In the genomic region with DNA sequence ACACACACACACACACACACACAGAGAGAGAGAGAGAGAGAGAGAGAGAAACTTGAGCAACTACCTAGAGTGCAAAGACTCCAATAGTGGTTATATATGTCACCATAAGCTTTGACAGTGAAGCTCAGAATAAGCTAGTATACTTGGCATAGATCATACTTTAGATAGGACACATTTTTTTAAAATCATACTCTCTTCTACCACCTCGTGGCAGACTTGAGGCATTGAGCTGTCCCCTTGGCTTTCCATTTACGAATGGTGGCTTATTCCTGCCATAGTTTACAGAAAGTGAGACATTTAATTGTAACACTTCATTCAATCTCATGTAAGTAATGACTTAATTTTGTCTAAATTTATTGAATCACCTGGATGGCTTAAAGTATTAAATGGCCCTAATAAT, we compare ENCODE assay signal across 8 cellular contexts.
A peak's percentile ranks its signal among the peaks of the same experiment; 100 is the strongest.
DNase-seq lines count a peak whose midpoint lies in the region; ATAC-seq lines count a peak whose summit lies in the region.

No MANE protein-coding gene starts in this region.

- no peaks in the 10 kb centered on the region for H3K36me3 Mint-ChIP-seq in naive thymus-derived CD8-positive, alpha-beta T cell

- H3K4me3 Mint-ChIP-seq in naive thymus-derived CD8-positive, alpha-beta T cell, result no peak overlapping the region

- no peak overlapping the region for H3K27ac Mint-ChIP-seq in naive thymus-derived CD8-positive, alpha-beta T cell

- no peaks in the 10 kb centered on the region for H3K9me3 Mint-ChIP-seq in naive thymus-derived CD8-positive, alpha-beta T cell

- peaks cover 2 to 10% (median 5%) of the 10 kb centered on the region in 5 donors for H3K27me3 Mint-ChIP-seq in naive thymus-derived CD8-positive, alpha-beta T cell

- ATAC-seq in GM18511 (IDR thresholded peaks at IDR 0.05; ENCODE audit: unreplicated experiment), result peak; percentile 97
- peak; percentile 90 for ATAC-seq in HG03066 (IDR thresholded peaks at IDR 0.05; ENCODE audit: low read depth, unreplicated experiment)
- ATAC-seq in naive thymus-derived CD8-positive, alpha-beta T cell, result no peak
- no peak for ATAC-seq in left cardiac atrium
- no peak for ATAC-seq in Right ventricle myocardium superior (ENCODE audit: poor library complexity)

- DNase-seq in AG20443 (ENCODE audit: low spot score) (peak; percentile 14), RKO (ENCODE audit: low spot score) (peak; percentile 61), iris pigment epithelial cell (ENCODE audit: low read depth) (peak; percentile 28), left cardiac atrium (no peak), Right ventricle myocardium superior (no peak)
- no peak for DNase-seq in naive thymus-derived CD8-positive, alpha-beta T cell

- no peaks in the 10 kb centered on the region for H3K4me1 Mint-ChIP-seq in naive thymus-derived CD8-positive, alpha-beta T cell

- intact Hi-C loops in left cardiac atrium (cut with DNase I), result no loop called here
- intact Hi-C loops in Right ventricle myocardium superior (cut with DNase I), result no loop called here

- POLR2A ChIA-PET in naive thymus-derived CD8-positive, alpha-beta T cell (lab: Charles Lee), result no interaction called here

Comparison
In these comparisons a context has a peak if more than half of its experiments do, and no peak if none do; other contexts are left out.
1. DNase-seq: peak in AG20443 (single experiment), RKO (single experiment) and iris pigment epithelial cell (single experiment); none in naive thymus-derived CD8-positive, alpha-beta T cell (0 of 10), left cardiac atrium (single experiment) and Right ventricle myocardium superior (single experiment).
2. ATAC-seq: peak in GM18511 (single experiment) and HG03066 (single experiment); none in naive thymus-derived CD8-positive, alpha-beta T cell (0 of 2), left cardiac atrium (0 of 2) and Right ventricle myocardium superior (single experiment).